Comparison of ENCODE assay signal across 9 cellular contexts in genomic region chr15:76987896-76988860, GRCh38. TPM values are rescaled to one million over a fixed set of nuclear protein-coding genes. Genes with fewer than 3 reads are reported as not detected.
DNase-seq lines count a peak whose midpoint lies in the region; ATAC-seq and TF ChIP-seq lines count a peak whose summit lies in the region.
"Had no signal": no experiment of that assay in that cellular context is flagged by ENCODE, and none has a peak within 500 bp of the region (broad histone marks: within the 10 kb centered on the region; RNA-seq: fewer than 3 reads in every experiment).

No MANE protein-coding gene starts in this region.

- DNase-seq in stimulated activated CD4-positive, alpha-beta T cell treated with anti-CD3 and anti-CD28 coated beads, Interleukin-1b, Interleukin-23, amount 100 ng/mL, for 48 hours: peak; percentile 89
- DNase-seq in A172 (ENCODE audit: low spot score): no peak
- no peak for DNase-seq in esophagus squamous epithelium (lab: John Stamatoyannopoulos, UW)

- peak overlapping the region; percentile 70 for H2AFZ ChIP-seq in OCI-LY3 (ENCODE audit: low read depth, low read length)

- H3K4me1 ChIP-seq in OCI-LY3 (ENCODE audit: low read length): peaks cover 68% of the 10 kb centered on the region
- peaks cover 0 to 18% (median 6%) of the 10 kb centered on the region in 3 donors for H3K4me1 ChIP-seq in esophagus squamous epithelium

- no peaks in the 10 kb centered on the region for H3K27me3 ChIP-seq in OCI-LY3 (ENCODE audit: low read depth, low read length)
- no peaks in the 10 kb centered on the region for H3K27me3 ChIP-seq in esophagus squamous epithelium
- H3K27me3 ChIP-seq: body of pancreas had no signal

- no peaks in the 10 kb centered on the region for H4K20me1 ChIP-seq in OCI-LY3 (ENCODE audit: insufficient read depth, low read length)

- TF ChIP-seq POLR2A in esophagus squamous epithelium (IDR thresholded peaks at IDR 0.05): no peak

- no peak for TF ChIP-seq CTCF in OCI-LY3 (IDR thresholded peaks at IDR 0.05; ENCODE audit: low read depth, low read length)
- TF ChIP-seq CTCF in esophagus squamous epithelium (IDR thresholded peaks at IDR 0.05): no peak

- H3K4me3 ChIP-seq in OCI-LY3 (ENCODE audit: low read length): peak overlapping the region; percentile 61
- no peak overlapping the region for H3K4me3 ChIP-seq in esophagus squamous epithelium
- H3K4me3 ChIP-seq: body of pancreas had no signal

- H3K27me3 Mint-ChIP-seq in dendritic cell treated with granulocyte-macrophage colony-stimulating factor and Interleukin-4, amounts not matched to agents 40 ng/mL and 50 ng/mL, for 4 days: no peaks in the 10 kb centered on the region

- H3K36me3 ChIP-seq in OCI-LY3 (replicated peaks; ENCODE audit: low read depth, low read length) (no peaks in the 10 kb centered on the region), esophagus squamous epithelium (no peaks in the 10 kb centered on the region)

- 64 to 71% methylated on average over 6 to 9 of the region's 11 CpGs for WGBS in esophagus squamous epithelium, 2 donors

- peak overlapping the region; percentile 67 for H3K9ac ChIP-seq in OCI-LY3 (ENCODE audit: low read length)

- no peaks in the 10 kb centered on the region for H3K79me2 ChIP-seq in OCI-LY3 (ENCODE audit: low read length)

- ATAC-seq in GM18498 (IDR thresholded peaks at IDR 0.05; ENCODE audit: unreplicated experiment) (peak; percentile 72), HG02571 (IDR thresholded peaks at IDR 0.05; ENCODE audit: unreplicated experiment) (peak; percentile 67), GM18858 (IDR thresholded peaks at IDR 0.05; ENCODE audit: unreplicated experiment) (no peak)
- ATAC-seq: body of pancreas had no signal

- H3K9me3 Mint-ChIP-seq in dendritic cell treated with granulocyte-macrophage colony-stimulating factor and Interleukin-4, amounts not matched to agents 40 ng/mL and 50 ng/mL, for 4 days: no peaks in the 10 kb centered on the region

- peaks cover 93% of the 10 kb centered on the region for H3K4me1 Mint-ChIP-seq in dendritic cell treated with granulocyte-macrophage colony-stimulating factor and Interleukin-4, amounts not matched to agents 40 ng/mL and 50 ng/mL, for 4 days (ENCODE audit: low read depth)

- intact Hi-C loops in dendritic cell treated with granulocyte-macrophage colony-stimulating factor and Interleukin-4, amounts not matched to agents 40 ng/mL and 50 ng/mL, for 4 days (cut with micrococcal nuclease): loop anchor here (2.0 kb wide), 1 partner anchor 15 kb away; no protein-coding TSS in a partner anchor
- intact Hi-C loops in esophagus squamous epithelium (cut with DNase I): no loop called here

- H3K36me3 Mint-ChIP-seq in dendritic cell treated with granulocyte-macrophage colony-stimulating factor and Interleukin-4, amounts not matched to agents 40 ng/mL and 50 ng/mL, for 4 days (ENCODE audit: low read depth): no peaks in the 10 kb centered on the region

- H3K4me3 Mint-ChIP-seq in dendritic cell treated with granulocyte-macrophage colony-stimulating factor and Interleukin-4, amounts not matched to agents 40 ng/mL and 50 ng/mL, for 4 days: peak overlapping the region; percentile 27

- H3K27ac Mint-ChIP-seq in dendritic cell treated with granulocyte-macrophage colony-stimulating factor and Interleukin-4, amounts not matched to agents 40 ng/mL and 50 ng/mL, for 4 days: peak overlapping the region; percentile 92

- H3K9me3 ChIP-seq in OCI-LY3 (ENCODE audit: insufficient read depth, low read length): no peaks in the 10 kb centered on the region
- H3K9me3 ChIP-seq in esophagus squamous epithelium: no peaks in the 10 kb centered on the region
- H3K9me3 ChIP-seq: body of pancreas had no signal

- H3K4me2 ChIP-seq in OCI-LY3 (ENCODE audit: low read length): peak overlapping the region; percentile 95

- peak overlapping the region; percentile 87 for H3K27ac ChIP-seq in OCI-LY3 (ENCODE audit: low read length)
- H3K27ac ChIP-seq in esophagus squamous epithelium: peak overlapping the region in 2 of 4 donors; percentile 46 to 65

RNA-seq across cellular contexts. Expression of gene PSTPIP1, which starts 6.7 kb away (rescaled TPM):
- 0.33 and 1.0 TPM in 2 replicates for total RNA-seq in A172 (2014; rRNA removed; shearing (Covaris generic))
- 1 to 10 TPM in 3 of 4 donors, under 1 TPM in 1; 0.57 to 9.9 (median 5.3) TPM for total RNA-seq in esophagus squamous epithelium

RNA-seq across cellular contexts. Expression of gene RCN2, which starts 56.6 kb away (rescaled TPM):
- total RNA-seq in A172 (2014; rRNA removed; shearing (Covaris generic)): 167 and 217 TPM in 2 replicates
- total RNA-seq in esophagus squamous epithelium: 10 to 100 TPM; 27.6 to 44.1 (median 41.8) TPM
